In the genomic region with DNA sequence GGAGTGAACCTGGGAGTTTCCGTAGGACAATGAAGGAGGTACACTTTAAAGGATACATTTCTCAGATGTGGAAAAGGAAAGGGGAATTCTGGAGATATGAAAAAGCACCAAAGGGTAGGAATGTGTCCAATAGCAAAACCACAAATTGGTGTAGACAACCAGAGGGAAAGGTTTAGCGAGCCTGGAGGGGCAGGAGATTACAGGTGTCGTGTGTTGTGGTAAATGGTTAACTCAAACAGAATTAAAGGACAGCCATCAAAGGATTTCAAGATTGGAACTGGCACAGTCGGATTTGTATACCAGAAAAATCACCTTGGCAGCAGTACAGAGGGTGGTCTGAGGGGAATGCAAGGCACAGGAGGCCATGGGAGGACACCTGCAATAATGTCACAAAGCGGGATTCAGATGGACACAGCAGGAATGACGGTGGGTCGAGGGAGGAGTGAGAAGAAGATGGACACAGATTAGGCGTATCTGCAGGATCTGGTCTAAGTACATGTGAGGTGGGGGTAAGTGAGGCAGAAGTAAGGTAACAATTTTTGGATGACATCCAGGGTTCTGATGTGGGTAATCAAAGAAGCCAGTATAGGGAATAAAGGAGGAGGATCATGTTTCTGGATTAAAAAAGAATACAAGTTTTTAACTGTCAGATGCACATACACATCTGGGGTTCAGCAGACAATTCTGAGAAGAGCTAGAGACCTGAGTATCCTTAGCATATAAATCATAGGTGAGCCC, we compare ENCODE assay signal across 14 cellular contexts.
DNase-seq lines count a peak whose midpoint lies in the region; ATAC-seq and TF ChIP-seq lines count a peak whose summit lies in the region.
"Had no signal": no experiment of that assay in that cellular context is flagged by ENCODE, and none has a peak within 500 bp of the region (broad histone marks: within the 10 kb centered on the region; RNA-seq: fewer than 3 reads in every experiment).

No MANE protein-coding gene starts in this region.

- H3K4me3 Mint-ChIP-seq in CD4-positive, alpha-beta memory T cell, result peak overlapping the region in 1 of 8 donors; percentile 48
- no peak overlapping the region for H3K4me3 Mint-ChIP-seq in T-cell
- H3K4me3 Mint-ChIP-seq: H9, IgD-negative memory B cell had no signal

- H3K27ac Mint-ChIP-seq in CD4-positive, alpha-beta memory T cell, result peak overlapping the region; percentile 71 to 86 (median 80)
- peak overlapping the region; percentile 81 to 86 for H3K27ac Mint-ChIP-seq in T-cell
- H3K27ac Mint-ChIP-seq: H9 had no signal

- H3K4me1 Mint-ChIP-seq in CD4-positive, alpha-beta memory T cell, result peaks cover 51 to 65% (median 61%) of the 10 kb centered on the region in 4 donors
- peaks cover 59 to 68% (median 67%) of the 10 kb centered on the region in 3 donors for H3K4me1 Mint-ChIP-seq in T-cell

- peak in 3 of 4 experiments; percentile 29 to 33 (median 29) for ATAC-seq in T-cell (replicated peaks in 1 of 4)
- peak; percentile 58 for ATAC-seq in mucosa of descending colon
- ATAC-seq: Panc1 had no signal

- no peaks in the 10 kb centered on the region for H3K36me3 ChIP-seq in CD4-positive, alpha-beta memory T cell (ENCODE audit: insufficient read depth, low read length)
- no peaks in the 10 kb centered on the region for H3K36me3 ChIP-seq in mucosa of descending colon (ENCODE audit: low read depth)

- H3K4me1 ChIP-seq in CD4-positive, alpha-beta memory T cell (ENCODE audit: insufficient read depth, low read length), result peaks cover 28% of the 10 kb centered on the region
- H3K4me1 ChIP-seq in mucosa of descending colon (ENCODE audit: low read depth), result peaks cover 2% of the 10 kb centered on the region

- TF ChIP-seq CTCF in mucosa of descending colon (IDR thresholded peaks at IDR 0.05), result no peak

- CTCF ChIA-PET in CD4-positive, alpha-beta memory T cell (lab: Charles Lee; ENCODE audit: partially characterized antibody), result interaction anchor here (1.1 to 2.1 kb wide), 2 partner anchors 12 to 17 kb away, joined by 3 to 9 read pairs; no protein-coding TSS in a partner anchor
- CTCF ChIA-PET in T-cell (lab: Charles Lee), result interaction anchor here in 1 of 2 donors (0.6 kb wide), 1 partner anchor 26 kb away, joined by 3 read pairs; no protein-coding TSS in a partner anchor

- H3K27ac ChIP-seq in CD4-positive, alpha-beta memory T cell (ENCODE audit: low read depth, low read length), result no peak overlapping the region

- peaks cover 0 to 10% (median 0%) of the 10 kb centered on the region in 8 donors for H3K9me3 Mint-ChIP-seq in CD4-positive, alpha-beta memory T cell
- peaks cover 3 to 10% (median 3%) of the 10 kb centered on the region in 3 donors for H3K9me3 Mint-ChIP-seq in T-cell
- H3K9me3 Mint-ChIP-seq: H9 had no signal

- no peaks in the 10 kb centered on the region for H3K27me3 Mint-ChIP-seq in CD4-positive, alpha-beta memory T cell
- no peaks in the 10 kb centered on the region for H3K27me3 Mint-ChIP-seq in T-cell
- H3K27me3 Mint-ChIP-seq: IgD-negative memory B cell had no signal

- POLR2A ChIA-PET in CD4-positive, alpha-beta memory T cell (lab: Charles Lee; ENCODE audit: partially characterized antibody), result no interaction called here
- POLR2A ChIA-PET in T-cell (lab: Charles Lee), result no interaction called here

- H3K36me3 Mint-ChIP-seq in CD4-positive, alpha-beta memory T cell, result peaks cover 46 to 56% of the 10 kb centered on the region in 2 donors
- peaks cover 52% of the 10 kb centered on the region for H3K36me3 Mint-ChIP-seq in T-cell

- intact Hi-C loops in CD4-positive, alpha-beta memory T cell (cut with micrococcal nuclease), result no loop called here
- intact Hi-C loops in mucosa of descending colon (cut with DNase I, micrococcal nuclease), result no loop called here

- no peak for DNase-seq in CD4-positive, alpha-beta memory T cell
- DNase-seq in COR-L47 (lab: John Stamatoyannopoulos, UW), result peak; percentile 51
- no peak for DNase-seq in T-cell
- DNase-seq in mucosa of descending colon, result no peak
- no peak for DNase-seq in hepatic stellate cell (ENCODE audit: low spot score)
- DNase-seq in stimulated activated naive CD4-positive, alpha-beta T cell (lab: John Stamatoyannopoulos, UW), result no peak
- no peak for DNase-seq in SHP77 treated with DMSO at 0.1 percent for 48 hours (lab: John Stamatoyannopoulos, UW)
- DNase-seq in NCI-H526 (lab: John Stamatoyannopoulos, UW), result no peak
- DNase-seq: DMS79 treated with DMSO at 0.1 percent for 48 hours, H9, NCI-H1105, NCI-H1694 had no signal

- H3K9me3 ChIP-seq in CD4-positive, alpha-beta memory T cell (ENCODE audit: control insufficient read depth in 1 of 2, low read length in 2 of 2), result no peaks in the 10 kb centered on the region
- no peaks in the 10 kb centered on the region for H3K9me3 ChIP-seq in mucosa of descending colon

- no peaks in the 10 kb centered on the region for H3K27me3 ChIP-seq in CD4-positive, alpha-beta memory T cell (ENCODE audit: insufficient read depth, low read length)

- no peak overlapping the region for H3K4me3 ChIP-seq in CD4-positive, alpha-beta memory T cell (ENCODE audit: low read length in 2 of 2)
- H3K4me3 ChIP-seq in mucosa of descending colon, result no peak overlapping the region
